16 cellular contexts compared by ENCODE assay signal in genomic region chr4:147840846-147841732, GRCh38.
DNase-seq lines count a peak whose midpoint lies in the region; ATAC-seq and TF ChIP-seq lines count a peak whose summit lies in the region.
"Had no signal": no experiment of that assay in that cellular context is flagged by ENCODE, and none has a peak within 500 bp of the region (broad histone marks: within the 10 kb centered on the region; RNA-seq: fewer than 3 reads in every experiment).

No MANE protein-coding gene starts in this region.

- H3K27me3 ChIP-seq in rectal smooth muscle tissue (ENCODE audit: control insufficient read depth, insufficient read depth, low read length), result no peaks in the 10 kb centered on the region
- no peaks in the 10 kb centered on the region for H3K27me3 ChIP-seq in thyroid gland
- H3K27me3 ChIP-seq: spleen had no signal

- ATAC-seq in GM19025 (IDR thresholded peaks at IDR 0.05; ENCODE audit: low read depth, unreplicated experiment), result peak; percentile 63
- ATAC-seq in HG02623 (IDR thresholded peaks at IDR 0.05; ENCODE audit: unreplicated experiment), result peak; percentile 49
- peak; percentile 63 for ATAC-seq in HG03521 (IDR thresholded peaks at IDR 0.05; ENCODE audit: unreplicated experiment)

- no peaks in the 10 kb centered on the region for H3K36me3 ChIP-seq in rectal smooth muscle tissue (ENCODE audit: control insufficient read depth, insufficient read depth, low read length)
- H3K36me3 ChIP-seq in thyroid gland, result no peaks in the 10 kb centered on the region
- H3K36me3 ChIP-seq: spleen had no signal

- intact Hi-C loops in thyroid gland (cut with DNase I), result no loop called here

- H3K4me1 ChIP-seq in rectal smooth muscle tissue (ENCODE audit: control insufficient read depth, insufficient read depth, low read length) (peaks cover 19% of the 10 kb centered on the region), thyroid gland (no peaks in the 10 kb centered on the region)

- H3K4me3 ChIP-seq in rectal smooth muscle tissue (ENCODE audit: low read length) (no peak overlapping the region), thyroid gland (replicated peaks in 1 of 3) (no peak overlapping the region)
- H3K4me3 ChIP-seq: spleen had no signal

- no peak for TF ChIP-seq POLR2A in thyroid gland (IDR thresholded peaks at IDR 0.05)

- peak overlapping the region; percentile 71 for H3K27ac ChIP-seq in rectal smooth muscle tissue (ENCODE audit: low read depth, low read length)
- no peak overlapping the region for H3K27ac ChIP-seq in thyroid gland

- no peak for TF ChIP-seq CTCF in thyroid gland (IDR thresholded peaks at IDR 0.05)

- no peak overlapping the region for H3K9ac ChIP-seq in rectal smooth muscle tissue (ENCODE audit: low read length)

- H3K9me3 ChIP-seq in thyroid gland, result no peaks in the 10 kb centered on the region
- H3K9me3 ChIP-seq: spleen had no signal

- 79 to 85% methylated on average over 4 of the region's 4 CpGs for WGBS in thyroid gland, 2 donors

- no peak for DNase-seq in SW480 (ENCODE audit: low spot score)
- no peak for DNase-seq in thyroid gland
- no peak for DNase-seq in NCI-H510A treated with DMSO at 0.1 percent for 48 hours (lab: John Stamatoyannopoulos, UW)
- DNase-seq in DMS53 (lab: John Stamatoyannopoulos, UW), result no peak
- DNase-seq: activated CD8-positive, alpha-beta memory T cell treated with anti-CD3 and anti-CD28 coated beads for 24 hours; amniotic stem cell; effector CD8-positive, alpha-beta T cell; Kasumi-1; naive B cell; NCI-H526 treated with DMSO at 0.1 percent for 48 hours; spleen; T-helper 1 cell had no signal
